In genomic region chr7:81499262-81500116, GRCh38 we compare ENCODE assay signal across 8 cellular contexts.
DNase-seq lines count a peak whose midpoint lies in the region; ATAC-seq and TF ChIP-seq lines count a peak whose summit lies in the region.

No MANE protein-coding gene starts in this region.

- POLR2A ChIA-PET in PC-3 (lab: Charles Lee; ENCODE audit: unreplicated experiment) = no interaction called here

- TF ChIP-seq CTCF in PC-3 (conservative IDR thresholded peaks at IDR 0.05; ENCODE audit: low read depth, low read length) = peak; percentile 81
- TF ChIP-seq CTCF in endodermal cell (conservative IDR thresholded peaks at IDR 0.05) = peak; percentile 85
- peak; percentile 33 for TF ChIP-seq CTCF in mucosa of descending colon (IDR thresholded peaks at IDR 0.05)

- DNase-seq in DMS79 (lab: John Stamatoyannopoulos, UW) (peak; percentile 49), LoVo (ENCODE audit: low spot score) (peak; percentile 78), PC-3 (peak; percentile 84), endodermal cell (peak; percentile 56), mucosa of descending colon (peak in 1 of 3 donors; percentile 57)
- no peak for DNase-seq in stimulated activated CD4-positive, alpha-beta T cell treated with anti-CD3 and anti-CD28 coated beads, Interleukin-2, amount 100 ng/mL, for 48 hours

- H3K27ac ChIP-seq in PC-3 (ENCODE audit: low read length) (peak overlapping the region; percentile 11), endodermal cell (ENCODE audit: low read depth, low read length) (no peak overlapping the region)

- H3K4me3 ChIP-seq in PC-3 (ENCODE audit: low read length) = peak overlapping the region; percentile 38; the same call in 1 of the 2 replicates
- H3K4me3 ChIP-seq in endodermal cell (ENCODE audit: low read length) = no peak overlapping the region
- H3K4me3 ChIP-seq in mucosa of descending colon = no peak overlapping the region

- CTCF ChIA-PET in PC-3 (lab: Charles Lee) = interaction anchor here (0.7 to 3.4 kb wide), 9 partner anchors 11 to 865 kb away, joined by 3 to 39 read pairs (median 4); partner anchors contain the start of gene HGF

- H3K4me3 Mint-ChIP-seq in endodermal cell = no peak overlapping the region

- H4K20me1 ChIP-seq in PC-3 (ENCODE audit: low read length) = no peaks in the 10 kb centered on the region

- no peaks in the 10 kb centered on the region for H3K27me3 Mint-ChIP-seq in endodermal cell (ENCODE audit: insufficient read depth)

- H3K27ac Mint-ChIP-seq in endodermal cell = peak overlapping the region; percentile 55

- H3F3A ChIP-seq in PC-3 (ENCODE audit: low read length, unreplicated experiment) = no peaks in the 10 kb centered on the region

- intact Hi-C loops in PC-3 (cut with micrococcal nuclease) = loop anchor here (1.0 to 10.0 kb wide), 7 partner anchors 17 to 1228 kb away; no protein-coding TSS in a partner anchor
- intact Hi-C loops in mucosa of descending colon (cut with DNase I, micrococcal nuclease) = loop anchor here (5.0 to 10.0 kb wide), 2 partner anchors 458 to 515 kb away; no protein-coding TSS in a partner anchor

- H3K27me3 ChIP-seq in PC-3 (ENCODE audit: low read length) = no peaks in the 10 kb centered on the region
- H3K27me3 ChIP-seq in endodermal cell (ENCODE audit: control insufficient read depth, insufficient read depth, low read length, poor library complexity, severe bottlenecking) = no peaks in the 10 kb centered on the region

- no peaks in the 10 kb centered on the region for H3K36me3 Mint-ChIP-seq in endodermal cell (ENCODE audit: low read depth)

- H3K4me1 ChIP-seq in PC-3 (ENCODE audit: insufficient read depth, low read length) (peaks cover 18% of the 10 kb centered on the region), endodermal cell (ENCODE audit: control insufficient read depth, insufficient read depth, low read length) (peaks cover 6% of the 10 kb centered on the region), mucosa of descending colon (ENCODE audit: low read depth) (no peaks in the 10 kb centered on the region)

- peak overlapping the region; percentile 74; the same call in 1 of the 2 replicates for H2AFZ ChIP-seq in PC-3 (ENCODE audit: low read length)

- 75 to 81% methylated on average over 2 to 4 of the region's 4 CpGs for WGBS in endodermal cell (ENCODE audit: insufficient coverage in 1 of 2, insufficient read length in 1 of 2), 2 experiments

- H3K4me1 Mint-ChIP-seq in endodermal cell = peaks cover 31% of the 10 kb centered on the region

- H3K36me3 ChIP-seq in PC-3 (ENCODE audit: low read depth, low read length) (no peaks in the 10 kb centered on the region), endodermal cell (ENCODE audit: control insufficient read depth, insufficient read depth, low read length) (no peaks in the 10 kb centered on the region), mucosa of descending colon (ENCODE audit: low read depth) (no peaks in the 10 kb centered on the region)

- no peaks in the 10 kb centered on the region for H3K9me3 ChIP-seq in PC-3 (ENCODE audit: low read length)
- peaks cover 13% of the 10 kb centered on the region for H3K9me3 ChIP-seq in endodermal cell (ENCODE audit: control insufficient read depth, low read length)
- no peaks in the 10 kb centered on the region for H3K9me3 ChIP-seq in mucosa of descending colon

- H3K4me2 ChIP-seq in PC-3 (ENCODE audit: low read length) = peak overlapping the region; percentile 68; the same call in 1 of the 2 replicates

- H3K9ac ChIP-seq in PC-3 (ENCODE audit: low read length) = peak overlapping the region; percentile 39
- no peak overlapping the region for H3K9ac ChIP-seq in endodermal cell (ENCODE audit: extremely low read depth, low read length, poor library complexity, severe bottlenecking)

- H3K79me2 ChIP-seq in PC-3 (ENCODE audit: low read length) = no peaks in the 10 kb centered on the region

- ATAC-seq in GM21619 (IDR thresholded peaks at IDR 0.05; ENCODE audit: unreplicated experiment) (peak; percentile 84), PC-3 (peak; percentile 74), mucosa of descending colon (peak; percentile 55), GM19023 (IDR thresholded peaks at IDR 0.05; ENCODE audit: unreplicated experiment) (no peak)

- peaks cover 5% of the 10 kb centered on the region for H3K9me3 Mint-ChIP-seq in endodermal cell

- no TSS peak for BruUV-seq in PC-3 (replicated peaks; lab: Mats Ljungman, UMichigan)

- H3K9me2 ChIP-seq in PC-3 (replicated peaks; ENCODE audit: low read length) = no peaks in the 10 kb centered on the region

Comparison
In these comparisons a context has a peak if more than half of its experiments do, and no peak if none do; other contexts are left out.
1. DNase-seq: peak in DMS79 (single experiment), LoVo (single experiment), PC-3 (single experiment) and endodermal cell (single experiment); none in stimulated activated CD4-positive, alpha-beta T cell treated with anti-CD3 and anti-CD28 coated beads, Interleukin-2, amount 100 ng/mL, for 48 hours (0 of 2).
2. CTCF ChIP-seq: peak in every context shown above with its lines; median percentile 85 in endodermal cell; 81 in PC-3; 33 in mucosa of descending colon.